Comparison of ENCODE assay signal across 13 cellular contexts in the genomic region with DNA sequence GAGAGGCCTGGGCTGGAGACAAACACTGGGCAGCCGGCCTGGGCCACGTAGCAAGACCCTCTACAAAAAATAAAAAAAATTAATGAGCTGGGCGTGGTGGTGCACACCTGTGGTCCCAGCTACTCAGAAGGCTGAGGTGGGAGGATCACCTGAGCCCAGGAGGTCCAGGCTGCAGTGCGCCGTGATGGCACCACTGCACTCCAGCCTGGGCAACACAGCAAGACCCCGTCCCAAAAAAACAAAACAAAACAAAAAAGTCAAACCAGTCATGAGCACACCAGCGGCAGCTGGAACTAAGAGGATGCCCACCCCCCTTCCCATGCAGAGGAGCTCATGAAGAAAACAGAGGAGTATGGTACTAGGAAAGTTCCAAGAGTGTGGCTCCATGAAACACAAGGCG. TPM values are rescaled to one million over a fixed set of nuclear protein-coding genes. Genes with fewer than 3 reads are reported as not detected.
DNase-seq lines count a peak whose midpoint lies in the region; ATAC-seq lines count a peak whose summit lies in the region.
"Had no signal": no experiment of that assay in that cellular context is flagged by ENCODE, and none has a peak within 500 bp of the region (broad histone marks: within the 10 kb centered on the region; RNA-seq: fewer than 3 reads in every experiment).

No MANE protein-coding gene starts in this region.

- no peaks in the 10 kb centered on the region for H3K9me3 Mint-ChIP-seq in dendritic cell treated with granulocyte-macrophage colony-stimulating factor and Interleukin-4, amounts not matched to agents 40 ng/mL and 50 ng/mL, for 4 days
- H3K9me3 Mint-ChIP-seq: CD4-positive, alpha-beta T cell had no signal

- intact Hi-C loops in Right ventricle myocardium inferior (cut with DNase I), result loop anchor here (5.0 to 10.0 kb wide), 3 partner anchors 56 to 359 kb away; a partner anchor contains a TSS
- intact Hi-C loops in left cardiac atrium (cut with DNase I), result no loop called here
- intact Hi-C loops in dendritic cell treated with granulocyte-macrophage colony-stimulating factor and Interleukin-4, amounts not matched to agents 40 ng/mL and 50 ng/mL, for 4 days (cut with micrococcal nuclease), result no loop called here

- H3K4me1 Mint-ChIP-seq in T-helper 17 cell, result peaks cover 25% of the 10 kb centered on the region
- peaks cover 56% of the 10 kb centered on the region for H3K4me1 Mint-ChIP-seq in dendritic cell treated with granulocyte-macrophage colony-stimulating factor and Interleukin-4, amounts not matched to agents 40 ng/mL and 50 ng/mL, for 4 days (ENCODE audit: low read depth)

- no peaks in the 10 kb centered on the region for H3K36me3 Mint-ChIP-seq in T-helper 17 cell (ENCODE audit: low read depth)
- H3K36me3 Mint-ChIP-seq in dendritic cell treated with granulocyte-macrophage colony-stimulating factor and Interleukin-4, amounts not matched to agents 40 ng/mL and 50 ng/mL, for 4 days (ENCODE audit: low read depth), result peaks cover 8% of the 10 kb centered on the region

- H3K4me3 Mint-ChIP-seq in T-helper 17 cell, result no peak overlapping the region
- H3K4me3 Mint-ChIP-seq in dendritic cell treated with granulocyte-macrophage colony-stimulating factor and Interleukin-4, amounts not matched to agents 40 ng/mL and 50 ng/mL, for 4 days, result no peak overlapping the region

- H3K27me3 Mint-ChIP-seq in T-helper 17 cell, result peaks cover 14% of the 10 kb centered on the region
- peaks cover 12% of the 10 kb centered on the region for H3K27me3 Mint-ChIP-seq in dendritic cell treated with granulocyte-macrophage colony-stimulating factor and Interleukin-4, amounts not matched to agents 40 ng/mL and 50 ng/mL, for 4 days

- no peaks in the 10 kb centered on the region for H3K9me3 ChIP-seq in T-helper 17 cell (ENCODE audit: control insufficient read depth, low read length, poor library complexity, severe bottlenecking)

- ATAC-seq in Right ventricle myocardium inferior (no peak), left cardiac atrium (no peak), T-helper 17 cell (no peak), HG03045 (IDR thresholded peaks at IDR 0.05; ENCODE audit: unreplicated experiment) (no peak)

- peak overlapping the region; percentile 32 for H3K27ac Mint-ChIP-seq in T-helper 17 cell
- peak overlapping the region; percentile 75 for H3K27ac Mint-ChIP-seq in dendritic cell treated with granulocyte-macrophage colony-stimulating factor and Interleukin-4, amounts not matched to agents 40 ng/mL and 50 ng/mL, for 4 days
- H3K27ac Mint-ChIP-seq: CD4-positive, alpha-beta T cell had no signal

- DNase-seq in Right ventricle myocardium inferior (ENCODE audit: missing footprints) (peak; percentile 55), left cardiac atrium (no peak), T-helper 17 cell (no peak), NCI-H524 treated with DMSO at 0.1 percent for 48 hours (lab: John Stamatoyannopoulos, UW) (no peak), occipital lobe (lab: John Stamatoyannopoulos, UW) (no peak)
- DNase-seq: 8988T; C1 segment of cervical spinal cord; Calu3; CD4-positive, alpha-beta T cell; DMS 273 treated with DMSO at 0.1 percent for 48 hours; HCEC 1CT had no signal

RNA-seq across cellular contexts. Expression of a gene that starts 2.2 kb away (rescaled TPM):
- total RNA-seq in Right ventricle myocardium inferior (119 TPM), left cardiac atrium (10 to 100 TPM; 64.9 to 65.7 TPM), T-helper 17 cell (10 to 100 TPM; 23.2 to 23.7 TPM), occipital lobe (32.8 TPM)

RNA-seq across cellular contexts. Expression of a gene that starts 56.0 kb away (rescaled TPM):
- 17.6 TPM for total RNA-seq in Right ventricle myocardium inferior
- 10 to 100 TPM; 17.2 to 17.6 TPM for total RNA-seq in left cardiac atrium
- 10 to 100 TPM; 32.6 to 39.3 TPM for total RNA-seq in T-helper 17 cell
- total RNA-seq in occipital lobe, result 128 TPM
